In the genomic region with DNA sequence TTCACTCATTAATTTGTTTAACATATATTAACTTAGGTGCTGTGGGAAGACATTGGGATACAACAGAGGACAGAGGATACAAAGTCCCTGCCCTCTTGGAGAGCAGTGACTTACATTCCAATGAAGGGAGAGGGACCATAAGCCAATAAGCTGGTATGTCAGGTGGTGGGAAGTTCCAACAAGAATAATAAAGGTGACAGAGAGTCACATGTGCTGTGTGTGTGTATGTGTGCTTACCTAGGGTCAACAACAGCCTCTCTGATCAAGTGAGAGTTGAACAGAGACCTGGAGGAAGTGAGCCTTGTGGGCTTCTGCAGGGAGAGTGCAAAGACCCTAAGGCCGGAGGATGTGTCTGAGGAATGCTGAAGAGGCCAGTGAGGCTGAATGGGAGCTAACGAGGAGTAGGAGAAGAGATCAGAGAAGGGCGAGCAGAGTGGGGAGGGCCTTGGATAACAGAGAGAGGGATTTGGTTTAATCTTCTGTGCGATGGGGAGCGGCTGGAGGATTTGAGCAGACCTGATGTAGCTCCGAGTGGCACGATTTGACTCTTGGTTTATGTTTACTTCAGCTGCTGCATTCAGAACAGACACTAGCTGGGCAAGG, we compare ENCODE assay signal across 1 cellular context.
TF ChIP-seq lines count a peak whose summit lies in the region.

No MANE protein-coding gene starts in this region.

TF ChIP-seq in GM23338, 12 proteins besides CTCF, POLR2A, EP300 and RAD21 (continued from another document):
- TF ChIP-seq, protein P1, sequence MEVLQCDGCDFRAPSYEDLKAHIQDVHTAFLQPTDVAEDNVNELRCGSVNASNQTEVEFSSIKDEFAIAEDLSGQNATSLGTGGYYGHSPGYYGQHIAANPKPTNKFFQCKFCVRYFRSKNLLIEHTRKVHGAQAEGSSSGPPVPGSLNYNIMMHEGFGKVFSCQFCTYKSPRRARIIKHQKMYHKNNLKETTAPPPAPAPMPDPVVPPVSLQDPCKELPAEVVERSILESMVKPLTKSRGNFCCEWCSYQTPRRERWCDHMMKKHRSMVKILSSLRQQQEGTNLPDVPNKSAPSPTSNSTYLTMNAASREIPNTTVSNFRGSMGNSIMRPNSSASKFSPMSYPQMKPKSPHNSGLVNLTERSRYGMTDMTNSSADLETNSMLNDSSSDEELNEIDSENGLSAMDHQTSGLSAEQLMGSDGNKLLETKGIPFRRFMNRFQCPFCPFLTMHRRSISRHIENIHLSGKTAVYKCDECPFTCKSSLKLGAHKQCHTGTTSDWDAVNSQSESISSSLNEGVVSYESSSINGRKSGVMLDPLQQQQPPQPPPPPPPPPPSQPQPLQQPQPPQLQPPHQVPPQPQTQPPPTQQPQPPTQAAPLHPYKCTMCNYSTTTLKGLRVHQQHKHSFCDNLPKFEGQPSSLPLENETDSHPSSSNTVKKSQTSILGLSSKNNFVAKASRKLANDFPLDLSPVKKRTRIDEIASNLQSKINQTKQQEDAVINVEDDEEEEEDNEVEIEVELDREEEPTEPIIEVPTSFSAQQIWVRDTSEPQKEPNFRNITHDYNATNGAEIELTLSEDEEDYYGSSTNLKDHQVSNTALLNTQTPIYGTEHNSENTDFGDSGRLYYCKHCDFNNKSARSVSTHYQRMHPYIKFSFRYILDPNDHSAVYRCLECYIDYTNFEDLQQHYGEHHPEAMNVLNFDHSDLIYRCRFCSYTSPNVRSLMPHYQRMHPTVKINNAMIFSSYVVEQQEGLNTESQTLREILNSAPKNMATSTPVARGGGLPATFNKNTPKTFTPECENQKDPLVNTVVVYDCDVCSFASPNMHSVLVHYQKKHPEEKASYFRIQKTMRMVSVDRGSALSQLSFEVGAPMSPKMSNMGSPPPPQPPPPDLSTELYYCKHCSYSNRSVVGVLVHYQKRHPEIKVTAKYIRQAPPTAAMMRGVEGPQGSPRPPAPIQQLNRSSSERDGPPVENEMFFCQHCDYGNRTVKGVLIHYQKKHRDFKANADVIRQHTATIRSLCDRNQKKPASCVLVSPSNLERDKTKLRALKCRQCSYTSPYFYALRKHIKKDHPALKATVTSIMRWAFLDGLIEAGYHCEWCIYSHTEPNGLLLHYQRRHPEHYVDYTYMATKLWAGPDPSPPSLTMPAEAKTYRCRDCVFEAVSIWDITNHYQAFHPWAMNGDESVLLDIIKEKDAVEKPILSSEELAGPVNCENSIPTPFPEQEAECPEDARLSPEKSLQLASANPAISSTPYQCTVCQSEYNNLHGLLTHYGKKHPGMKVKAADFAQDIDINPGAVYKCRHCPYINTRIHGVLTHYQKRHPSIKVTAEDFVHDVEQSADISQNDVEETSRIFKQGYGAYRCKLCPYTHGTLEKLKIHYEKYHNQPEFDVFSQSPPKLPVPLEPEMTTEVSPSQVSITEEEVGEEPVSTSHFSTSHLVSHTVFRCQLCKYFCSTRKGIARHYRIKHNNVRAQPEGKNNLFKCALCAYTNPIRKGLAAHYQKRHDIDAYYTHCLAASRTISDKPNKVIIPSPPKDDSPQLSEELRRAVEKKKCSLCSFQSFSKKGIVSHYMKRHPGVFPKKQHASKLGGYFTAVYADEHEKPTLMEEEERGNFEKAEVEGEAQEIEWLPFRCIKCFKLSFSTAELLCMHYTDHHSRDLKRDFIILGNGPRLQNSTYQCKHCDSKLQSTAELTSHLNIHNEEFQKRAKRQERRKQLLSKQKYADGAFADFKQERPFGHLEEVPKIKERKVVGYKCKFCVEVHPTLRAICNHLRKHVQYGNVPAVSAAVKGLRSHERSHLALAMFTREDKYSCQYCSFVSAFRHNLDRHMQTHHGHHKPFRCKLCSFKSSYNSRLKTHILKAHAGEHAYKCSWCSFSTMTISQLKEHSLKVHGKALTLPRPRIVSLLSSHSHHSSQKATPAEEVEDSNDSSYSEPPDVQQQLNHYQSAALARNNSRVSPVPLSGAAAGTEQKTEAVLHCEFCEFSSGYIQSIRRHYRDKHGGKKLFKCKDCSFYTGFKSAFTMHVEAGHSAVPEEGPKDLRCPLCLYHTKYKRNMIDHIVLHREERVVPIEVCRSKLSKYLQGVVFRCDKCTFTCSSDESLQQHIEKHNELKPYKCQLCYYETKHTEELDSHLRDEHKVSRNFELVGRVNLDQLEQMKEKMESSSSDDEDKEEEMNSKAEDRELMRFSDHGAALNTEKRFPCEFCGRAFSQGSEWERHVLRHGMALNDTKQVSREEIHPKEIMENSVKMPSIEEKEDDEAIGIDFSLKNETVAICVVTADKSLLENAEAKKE (CRISPR knock-in tag; IDR thresholded peaks at IDR 0.05), result no peak
- TF ChIP-seq EZH2 (IDR thresholded peaks at IDR 0.05; ENCODE audit: low read depth, unreplicated experiment), result no peak
- no peak for TF ChIP-seq STAT1 (IDR thresholded peaks at IDR 0.05; ENCODE audit: unreplicated experiment)
- no peak for TF ChIP-seq JUNB (IDR thresholded peaks at IDR 0.05; ENCODE audit: unreplicated experiment)
- TF ChIP-seq CREB1 (CRISPR knock-in tag; IDR thresholded peaks at IDR 0.05; ENCODE audit: low read depth), result no peak
- TF ChIP-seq POLR2AphosphoS5 (IDR thresholded peaks at IDR 0.05; ENCODE audit: low read depth), result no peak
- no peak for TF ChIP-seq NANOG (IDR thresholded peaks at IDR 0.05; ENCODE audit: borderline replicate concordance)
- TF ChIP-seq, protein P2, sequence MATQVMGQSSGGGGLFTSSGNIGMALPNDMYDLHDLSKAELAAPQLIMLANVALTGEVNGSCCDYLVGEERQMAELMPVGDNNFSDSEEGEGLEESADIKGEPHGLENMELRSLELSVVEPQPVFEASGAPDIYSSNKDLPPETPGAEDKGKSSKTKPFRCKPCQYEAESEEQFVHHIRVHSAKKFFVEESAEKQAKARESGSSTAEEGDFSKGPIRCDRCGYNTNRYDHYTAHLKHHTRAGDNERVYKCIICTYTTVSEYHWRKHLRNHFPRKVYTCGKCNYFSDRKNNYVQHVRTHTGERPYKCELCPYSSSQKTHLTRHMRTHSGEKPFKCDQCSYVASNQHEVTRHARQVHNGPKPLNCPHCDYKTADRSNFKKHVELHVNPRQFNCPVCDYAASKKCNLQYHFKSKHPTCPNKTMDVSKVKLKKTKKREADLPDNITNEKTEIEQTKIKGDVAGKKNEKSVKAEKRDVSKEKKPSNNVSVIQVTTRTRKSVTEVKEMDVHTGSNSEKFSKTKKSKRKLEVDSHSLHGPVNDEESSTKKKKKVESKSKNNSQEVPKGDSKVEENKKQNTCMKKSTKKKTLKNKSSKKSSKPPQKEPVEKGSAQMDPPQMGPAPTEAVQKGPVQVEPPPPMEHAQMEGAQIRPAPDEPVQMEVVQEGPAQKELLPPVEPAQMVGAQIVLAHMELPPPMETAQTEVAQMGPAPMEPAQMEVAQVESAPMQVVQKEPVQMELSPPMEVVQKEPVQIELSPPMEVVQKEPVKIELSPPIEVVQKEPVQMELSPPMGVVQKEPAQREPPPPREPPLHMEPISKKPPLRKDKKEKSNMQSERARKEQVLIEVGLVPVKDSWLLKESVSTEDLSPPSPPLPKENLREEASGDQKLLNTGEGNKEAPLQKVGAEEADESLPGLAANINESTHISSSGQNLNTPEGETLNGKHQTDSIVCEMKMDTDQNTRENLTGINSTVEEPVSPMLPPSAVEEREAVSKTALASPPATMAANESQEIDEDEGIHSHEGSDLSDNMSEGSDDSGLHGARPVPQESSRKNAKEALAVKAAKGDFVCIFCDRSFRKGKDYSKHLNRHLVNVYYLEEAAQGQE (IDR thresholded peaks at IDR 0.05; ENCODE audit: unreplicated experiment), result no peak
- no peak for TF ChIP-seq ZNF331 (CRISPR knock-in tag; IDR thresholded peaks at IDR 0.05; ENCODE audit: low read depth)
- TF ChIP-seq, protein P3, sequence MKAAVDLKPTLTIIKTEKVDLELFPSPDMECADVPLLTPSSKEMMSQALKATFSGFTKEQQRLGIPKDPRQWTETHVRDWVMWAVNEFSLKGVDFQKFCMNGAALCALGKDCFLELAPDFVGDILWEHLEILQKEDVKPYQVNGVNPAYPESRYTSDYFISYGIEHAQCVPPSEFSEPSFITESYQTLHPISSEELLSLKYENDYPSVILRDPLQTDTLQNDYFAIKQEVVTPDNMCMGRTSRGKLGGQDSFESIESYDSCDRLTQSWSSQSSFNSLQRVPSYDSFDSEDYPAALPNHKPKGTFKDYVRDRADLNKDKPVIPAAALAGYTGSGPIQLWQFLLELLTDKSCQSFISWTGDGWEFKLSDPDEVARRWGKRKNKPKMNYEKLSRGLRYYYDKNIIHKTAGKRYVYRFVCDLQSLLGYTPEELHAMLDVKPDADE (IDR thresholded peaks at IDR 0.05), result no peak
TF ChIP-seq in GM23338: peak in this region for 0.
